10 cellular contexts compared by ENCODE assay signal in genomic region chr19:55278391-55279135, GRCh38. TPM values are rescaled to one million over a fixed set of nuclear protein-coding genes. Genes with fewer than 3 reads are reported as not detected.
DNase-seq lines count a peak whose midpoint lies in the region; ATAC-seq and TF ChIP-seq lines count a peak whose summit lies in the region.
"Had no signal": no experiment of that assay in that cellular context is flagged by ENCODE, and none has a peak within 500 bp of the region (broad histone marks: within the 10 kb centered on the region; RNA-seq: fewer than 3 reads in every experiment).

No MANE protein-coding gene starts in this region.

- no peak for DNase-seq in activated CD4-positive, alpha-beta T cell treated with anti-CD3 and anti-CD28 coated beads, Interleukin-2, amount 10 ng/mL, durations not matched to agents 24 days and 14 days
- no peak for DNase-seq in activated CD4-positive, alpha-beta T cell treated with anti-CD3 and anti-CD28 coated beads, Interleukin-2, amount 50 U/mL, for 4 hours
- DNase-seq in SK-N-MC (ENCODE audit: low read depth, low spot score) (no peak), epithelial cell of esophagus (ENCODE audit: low read depth) (no peak), psoas muscle (no peak), SKM-1 (lab: John Stamatoyannopoulos, UW; ENCODE audit: unreplicated experiment) (no peak)
- DNase-seq in stimulated activated naive CD4-positive, alpha-beta T cell treated with Interleukin-2 at 50 U/mL for 16 hours (lab: John Stamatoyannopoulos, UW), result no peak
- no peak for DNase-seq in stimulated activated CD4-positive, alpha-beta T cell treated with anti-CD3 and anti-CD28 coated beads, Interleukin-4, amount 100 ng/mL, for 4 hours
- DNase-seq: NCI-H2171 treated with DMSO at 0.1 percent for 48 hours had no signal

- H3K27me3 ChIP-seq in psoas muscle (ENCODE audit: insufficient read depth in 3 of 3, low read length in 2 of 3), result peaks cover 0 to 6% (median 3%) of the 10 kb centered on the region in 3 donors

- ATAC-seq in psoas muscle, result no peak

- H3K36me3 ChIP-seq in SK-N-MC (ENCODE audit: insufficient read depth, low read length), result peaks cover 3% of the 10 kb centered on the region; the same call in 1 of the 2 replicates
- H3K36me3 ChIP-seq in psoas muscle (ENCODE audit: insufficient read depth in 1 of 2, low read depth in 1 of 2), result peaks cover 0 to 44% of the 10 kb centered on the region in 2 donors

- H3K4me3 Mint-ChIP-seq in activated CD4-positive, alpha-beta T cell treated with anti-CD3 and anti-CD28 coated beads, Interleukin-2, amount 10 ng/mL, durations not matched to agents 24 days and 14 days, result peak overlapping the region; percentile 100

- no peak for TF ChIP-seq CTCF in epithelial cell of esophagus (IDR thresholded peaks at IDR 0.05; ENCODE audit: insufficient read depth, low read depth, low read length, missing control alignments)
- TF ChIP-seq CTCF in psoas muscle (IDR thresholded peaks at IDR 0.05), result no peak

- H3K9ac ChIP-seq in SK-N-MC (ENCODE audit: insufficient read length), result no peak overlapping the region

- H3K27me3 Mint-ChIP-seq in activated CD4-positive, alpha-beta T cell treated with anti-CD3 and anti-CD28 coated beads, Interleukin-2, amount 10 ng/mL, durations not matched to agents 24 days and 14 days, result peaks cover 3% of the 10 kb centered on the region

- peaks cover 5% of the 10 kb centered on the region for H3K4me1 ChIP-seq in psoas muscle

- intact Hi-C loops in activated CD4-positive, alpha-beta T cell treated with anti-CD3 and anti-CD28 coated beads, Interleukin-2, amount 10 ng/mL, durations not matched to agents 24 days and 14 days (cut with micrococcal nuclease), result no loop called here
- intact Hi-C loops in psoas muscle (cut with DNase I), result loop anchor here in 1 of 2 donors (2.0 kb wide), 1 partner anchor 14 kb away; no protein-coding TSS in a partner anchor

- H3K27ac ChIP-seq in SK-N-MC, result 0 out of 2 replicates have a peak overlapping the region, but pooled peaks have one; percentile 3
- no peak overlapping the region for H3K27ac ChIP-seq in psoas muscle

- H3K36me3 Mint-ChIP-seq in activated CD4-positive, alpha-beta T cell treated with anti-CD3 and anti-CD28 coated beads, Interleukin-2, amount 10 ng/mL, durations not matched to agents 24 days and 14 days (ENCODE audit: low read depth), result peaks cover 15% of the 10 kb centered on the region

- 84 to 86% (median 85%) methylated on average over 13 of the region's 13 CpGs for WGBS in psoas muscle, 3 donors

- peaks cover 30% of the 10 kb centered on the region for H3K4me1 Mint-ChIP-seq in activated CD4-positive, alpha-beta T cell treated with anti-CD3 and anti-CD28 coated beads, Interleukin-2, amount 10 ng/mL, durations not matched to agents 24 days and 14 days

- H3K9me3 ChIP-seq in SK-N-MC (ENCODE audit: low read depth, low read length) (no peaks in the 10 kb centered on the region), psoas muscle (no peaks in the 10 kb centered on the region)

- H3K4me3 ChIP-seq in SK-N-MC, result peak overlapping the region; percentile 83
- peak overlapping the region; percentile 94 for H3K4me3 ChIP-seq in epithelial cell of esophagus (ENCODE audit: low read length)
- peak overlapping the region; percentile 91 for H3K4me3 ChIP-seq in psoas muscle

- H3K9me3 Mint-ChIP-seq in activated CD4-positive, alpha-beta T cell treated with anti-CD3 and anti-CD28 coated beads, Interleukin-2, amount 10 ng/mL, durations not matched to agents 24 days and 14 days, result no peaks in the 10 kb centered on the region

- no peak overlapping the region for H3K27ac Mint-ChIP-seq in activated CD4-positive, alpha-beta T cell treated with anti-CD3 and anti-CD28 coated beads, Interleukin-2, amount 10 ng/mL, durations not matched to agents 24 days and 14 days

RNA-seq across cellular contexts. Expression of gene HSPBP1, which starts 1.3 kb away (rescaled TPM):
- total RNA-seq in activated CD4-positive, alpha-beta T cell treated with anti-CD3 and anti-CD28 coated beads, Interleukin-2, amount 10 ng/mL, durations not matched to agents 24 days and 14 days, result 63.9 and 68.3 TPM in 2 replicates
- total RNA-seq in psoas muscle, result 10 to 100 TPM; 23.0 to 34.0 (median 28.6) TPM
- polyA plus RNA-seq in psoas muscle, result 10 to 100 TPM; 41.8 to 98.2 (median 65.6) TPM

RNA-seq across cellular contexts. Expression of gene BRSK1, which starts 5.2 kb away (rescaled TPM):
- total RNA-seq in activated CD4-positive, alpha-beta T cell treated with anti-CD3 and anti-CD28 coated beads, Interleukin-2, amount 10 ng/mL, durations not matched to agents 24 days and 14 days, result 5.9 and 7.9 TPM in 2 replicates
- total RNA-seq in psoas muscle, result 1 to 10 TPM in 2 of 4 donors, under 1 TPM in 2; 0.77 to 1.1 (median 0.92) TPM
- under 1 TPM; 0.14 to 0.64 (median 0.53) TPM for polyA plus RNA-seq in psoas muscle

RNA-seq across cellular contexts. Expression of gene PPP6R1, which starts 19.7 kb away (rescaled TPM):
- 196 and 216 TPM in 2 replicates for total RNA-seq in activated CD4-positive, alpha-beta T cell treated with anti-CD3 and anti-CD28 coated beads, Interleukin-2, amount 10 ng/mL, durations not matched to agents 24 days and 14 days
- 10 to 100 TPM; 38.1 to 51.8 (median 43.9) TPM for total RNA-seq in psoas muscle
- polyA plus RNA-seq in psoas muscle, result 10 to 100 TPM; 27.9 to 72.3 (median 50.0) TPM

RNA-seq across cellular contexts. Expression of gene TMEM150B, which starts 46.6 kb away (rescaled TPM):
- total RNA-seq in activated CD4-positive, alpha-beta T cell treated with anti-CD3 and anti-CD28 coated beads, Interleukin-2, amount 10 ng/mL, durations not matched to agents 24 days and 14 days, result 0.28 and 0.69 TPM in 2 replicates
- total RNA-seq in psoas muscle, result 1 to 10 TPM in 1 of 4 donors, under 1 TPM in 3; 0.38 to 1.1 (median 0.57) TPM
- under 1 TPM; 0.08 to 0.30 (median 0.23) TPM for polyA plus RNA-seq in psoas muscle
- total RNA-seq: frontal cortex had no signal

RNA-seq across cellular contexts. Expression of gene TMEM86B, which starts 50.0 kb away (rescaled TPM):
- total RNA-seq in activated CD4-positive, alpha-beta T cell treated with anti-CD3 and anti-CD28 coated beads, Interleukin-2, amount 10 ng/mL, durations not matched to agents 24 days and 14 days, result 6.8 and 7.7 TPM in 2 replicates
- 1 to 10 TPM; 2.0 to 2.4 (median 2.3) TPM for total RNA-seq in psoas muscle
- 1 to 10 TPM in 2 of 3 donors, under 1 TPM in 1; 0.68 to 2.1 (median 1.2) TPM for polyA plus RNA-seq in psoas muscle
